11 cellular contexts compared by ENCODE assay signal in genomic region chr14:65159281-65160062, GRCh38. TPM values are rescaled to one million over a fixed set of nuclear protein-coding genes. Genes with fewer than 3 reads are reported as not detected.
A peak's percentile ranks its signal among the peaks of the same experiment; 100 is the strongest.
DNase-seq lines count a peak whose midpoint lies in the region; ATAC-seq and TF ChIP-seq lines count a peak whose summit lies in the region.
"Had no signal": no experiment of that assay in that cellular context is flagged by ENCODE, and none has a peak within 500 bp of the region (broad histone marks: within the 10 kb centered on the region; RNA-seq: fewer than 3 reads in every experiment).

No MANE protein-coding gene starts in this region.

- H3K79me2 ChIP-seq in OCI-LY1 (ENCODE audit: insufficient read depth, low read length), result no peaks in the 10 kb centered on the region

- TF ChIP-seq CTCF in GM12865 (IDR thresholded peaks at IDR 0.05; ENCODE audit: insufficient read depth, low read depth, low read length, missing control alignments), result no peak
- no peak for TF ChIP-seq CTCF in OCI-LY1 (IDR thresholded peaks at IDR 0.05; ENCODE audit: low read length)
- TF ChIP-seq CTCF in heart right ventricle (IDR thresholded peaks at IDR 0.05), result no peak

- no peaks in the 10 kb centered on the region for H3K27me3 ChIP-seq in OCI-LY1 (ENCODE audit: insufficient read depth, low read length)
- H3K27me3 ChIP-seq in heart right ventricle, result peaks cover 0 to 5% (median 0%) of the 10 kb centered on the region in 7 donors
- H3K27me3 ChIP-seq: uterus had no signal

- H3K4me2 ChIP-seq in OCI-LY1 (ENCODE audit: low read length), result peak overlapping the region; percentile 42

- peak overlapping the region; percentile 56 for H3K9ac ChIP-seq in OCI-LY1 (ENCODE audit: low read length)

- H3K36me3 ChIP-seq in OCI-LY1 (ENCODE audit: insufficient read depth, low read length), result no peaks in the 10 kb centered on the region
- H3K36me3 ChIP-seq in heart right ventricle, result no peaks in the 10 kb centered on the region
- H3K36me3 ChIP-seq: uterus had no signal

- 82 to 84% methylated on average over 4 of the region's 4 CpGs for WGBS in heart right ventricle, 2 donors

- H3K27ac ChIP-seq in OCI-LY1 (ENCODE audit: low read depth, low read length, poor library complexity, severe bottlenecking) (peak overlapping the region; percentile 92), heart right ventricle (no peak overlapping the region)
- H3K27ac ChIP-seq: uterus had no signal

- ATAC-seq in GM19351 (IDR thresholded peaks at IDR 0.05; ENCODE audit: unreplicated experiment) (peak; percentile 59), HG02885 (IDR thresholded peaks at IDR 0.05; ENCODE audit: poor library complexity, unreplicated experiment) (peak; percentile 62), heart right ventricle (no peak)

- intact Hi-C loops in posterior cingulate gyrus (cut with DNase I) (loop anchor here (5.0 kb wide), 1 partner anchor 803 kb away; no protein-coding TSS in a partner anchor), heart right ventricle (cut with DNase I) (loop anchor here (5.0 to 10.0 kb wide), 13 partner anchors 253 to 918 kb away; partner anchors contain the start of gene FUT8 (in 2 of the 10))

- no peak overlapping the region for H3K4me3 ChIP-seq in GM12865 (ENCODE audit: low read depth, low read length)
- peak overlapping the region; percentile 13 for H3K4me3 ChIP-seq in OCI-LY1 (ENCODE audit: low read depth, low read length, poor library complexity, severe bottlenecking)
- H3K4me3 ChIP-seq in heart right ventricle, result no peak overlapping the region
- H3K4me3 ChIP-seq: uterus had no signal

- H3K9me3 ChIP-seq in OCI-LY1 (ENCODE audit: low read length) (no peaks in the 10 kb centered on the region), heart right ventricle (no peaks in the 10 kb centered on the region)
- H3K9me3 ChIP-seq: uterus had no signal

- H3K4me1 ChIP-seq in OCI-LY1 (ENCODE audit: insufficient read depth, low read length, severe bottlenecking), result peaks cover 44% of the 10 kb centered on the region
- peaks cover 0 to 19% (median 0%) of the 10 kb centered on the region in 9 donors for H3K4me1 ChIP-seq in heart right ventricle
- H3K4me1 ChIP-seq: uterus had no signal

- peak overlapping the region; percentile 80; the same call in 1 of the 2 replicates for H2AFZ ChIP-seq in OCI-LY1 (ENCODE audit: low read length)

- no peaks in the 10 kb centered on the region for H4K20me1 ChIP-seq in OCI-LY1 (ENCODE audit: insufficient read depth, low read length)

- peak; percentile 83 for DNase-seq in GM12865 (ENCODE audit: low read depth)
- no peak for DNase-seq in posterior cingulate gyrus
- DNase-seq in NCI-H1694 treated with DMSO at 0.1 percent for 48 hours (lab: John Stamatoyannopoulos, UW), result no peak
- no peak for DNase-seq in NCI-H2081 (lab: John Stamatoyannopoulos, UW)
- DNase-seq in heart right ventricle, result no peak
- DNase-seq: activated CD8-positive, alpha-beta memory T cell treated with anti-CD3 and anti-CD28 coated beads, Interleukin-2, amount 50 U/mL, for 48 hours; NCI-H187; uterus had no signal

- H3K9me2 ChIP-seq in OCI-LY1 (ENCODE audit: low read depth, low read length), result no peaks in the 10 kb centered on the region

- H3F3A ChIP-seq in OCI-LY1 (ENCODE audit: insufficient read depth, low read length), result no peaks in the 10 kb centered on the region

RNA-seq across cellular contexts. Expression of gene MAX, which starts 57.2 kb away (rescaled TPM):
- total RNA-seq in heart right ventricle, result 10 to 100 TPM; 54.5 to 95.7 (median 73.7) TPM
- polyA plus RNA-seq in heart right ventricle, result 10 to 100 TPM; 35.7 to 50.0 TPM

Comparison
In these comparisons a context has a peak if more than half of its experiments do, and no peak if none do; other contexts are left out.
1. ATAC-seq: peak in GM19351 (single experiment) and HG02885 (single experiment); none in heart right ventricle (0 of 8).